1 cellular context compared by ENCODE assay signal in genomic region chr12:70242695-70243509, GRCh38.
A peak's percentile ranks its signal among the peaks of the same experiment; 100 is the strongest.
TF ChIP-seq lines count a peak whose summit lies in the region.

CNOT2 (plus strand) TSS chr12:70243433; CDS start chr12:70278227, 34,794 bp downstream.

TF ChIP-seq in K562, 482 proteins besides CTCF, POLR2A, EP300 and RAD21 (continued from another document and continues in another):
- TF ChIP-seq MXD1 (CRISPR knock-in tag; IDR thresholded peaks at IDR 0.05; ENCODE audit: borderline replicate concordance, poor library complexity, severe bottlenecking) (no peak), MCM7 (IDR thresholded peaks at IDR 0.05) (no peak), ZNF639 (CRISPR knock-in tag; conservative IDR thresholded peaks at IDR 0.05 in 1 of 2, IDR thresholded peaks at IDR 0.05 in 1 of 2) (peak in 1 of 2 experiments; percentile 95; a peak in 2 of 4 replicates), DLX4 (CRISPR knock-in tag; IDR thresholded peaks at IDR 0.05) (no peak), ZNF23 (CRISPR knock-in tag; IDR thresholded peaks at IDR 0.05) (no peak), RREB1 (CRISPR knock-in tag; IDR thresholded peaks at IDR 0.05) (0 out of 2 replicates have a peak, but pooled peaks have one; percentile 27), CHAMP1 (IDR thresholded peaks at IDR 0.05) (no peak; the same call in 1 of the 2 replicates), CCAR2 (IDR thresholded peaks at IDR 0.05; ENCODE audit: low read depth, low read length) (no peak), RFX1 (IDR thresholded peaks at IDR 0.05) (no peak), CHD2 (IDR thresholded peaks at IDR 0.05; ENCODE audit: low read depth, low read length) (peak; percentile 51), NR1H2 (CRISPR knock-in tag; IDR thresholded peaks at IDR 0.05) (0 out of 2 replicates have a peak, but pooled peaks have one; percentile 26), TOE1 (IDR thresholded peaks at IDR 0.05; ENCODE audit: borderline replicate concordance) (peak; percentile 51; the same call in 1 of the 2 replicates), TOE1 (CRISPR knock-in tag; IDR thresholded peaks at IDR 0.05; ENCODE audit: borderline replicate concordance, low read depth) (no peak; the same call in 1 of the 2 replicates), SIN3B (IDR thresholded peaks at IDR 0.05; ENCODE audit: low read depth) (no peak), MTA2 (IDR thresholded peaks at IDR 0.05; ENCODE audit: low read depth) (peak; percentile 80), ZNF212 (CRISPR knock-in tag; IDR thresholded peaks at IDR 0.05) (no peak), BCLAF1 (IDR thresholded peaks at IDR 0.05; ENCODE audit: borderline replicate concordance in 1 of 2, control insufficient read depth in 1 of 2, low read depth in 2 of 2, low read length in 1 of 2) (no peak), FOXA3 (CRISPR knock-in tag; conservative IDR thresholded peaks at IDR 0.05 in 1 of 2, IDR thresholded peaks at IDR 0.05 in 1 of 2) (peak; percentile 60 to 85), SREBF2 (CRISPR knock-in tag; IDR thresholded peaks at IDR 0.05) (no peak), MTA1 (IDR thresholded peaks at IDR 0.05; ENCODE audit: borderline replicate concordance) (peak; percentile 42; the same call in 1 of the 2 replicates), ZSCAN29 (IDR thresholded peaks at IDR 0.05) (no peak), CUX1 (CRISPR knock-in tag; IDR thresholded peaks at IDR 0.05) (no peak), ZC3H4 (CRISPR knock-in tag; IDR thresholded peaks at IDR 0.05; ENCODE audit: borderline replicate concordance) (no peak), FOS (IDR thresholded peaks at IDR 0.05; ENCODE audit: extremely low read depth, insufficient read length) (no peak), MEIS2 (IDR thresholded peaks at IDR 0.05; ENCODE audit: partially characterized antibody) (peak; percentile 48), SMAD1 (IDR thresholded peaks at IDR 0.05; ENCODE audit: low read depth, low read length, partially characterized antibody) (peak; percentile 19), TFAM (CRISPR knock-in tag; conservative IDR thresholded peaks at IDR 0.05) (no peak), MXI1 (IDR thresholded peaks at IDR 0.05; ENCODE audit: low read depth, low read length) (no peak), ZNF3 (CRISPR knock-in tag; IDR thresholded peaks at IDR 0.05) (no peak), ZNF512 (tag; IDR thresholded peaks at IDR 0.05) (no peak), SOX6 (IDR thresholded peaks at IDR 0.05) (peak; percentile 40; the same call in 1 of the 2 replicates), TRIM24 (IDR thresholded peaks at IDR 0.05) (peak in 1 of 2 experiments; percentile 52; a peak in 1 of 4 replicates), ZBTB12 (CRISPR knock-in tag; IDR thresholded peaks at IDR 0.05) (no peak), SPI1 (IDR thresholded peaks at IDR 0.05; ENCODE audit: borderline replicate concordance, low read depth, low read length) (peak; percentile 80), ZC3H8 (IDR thresholded peaks at IDR 0.05) (no peak), ZNF707 (CRISPR knock-in tag; conservative IDR thresholded peaks at IDR 0.05) (0 out of 2 replicates have a peak, but pooled peaks have one; percentile 15), ZNF165 (CRISPR knock-in tag; IDR thresholded peaks at IDR 0.05; ENCODE audit: borderline replicate concordance) (no peak), MCM3 (IDR thresholded peaks at IDR 0.05) (no peak)
